In genomic region chr11:1483445-1483961, GRCh38 we compare ENCODE assay signal across 24 cellular contexts. TPM values are rescaled to one million over a fixed set of nuclear protein-coding genes. Genes with fewer than 3 reads are reported as not detected.
DNase-seq lines count a peak whose midpoint lies in the region; ATAC-seq, FAIRE-seq and TF ChIP-seq lines count a peak whose summit lies in the region.
"Had no signal": no experiment of that assay in that cellular context is flagged by ENCODE, and none has a peak within 500 bp of the region (broad histone marks: within the 10 kb centered on the region; RNA-seq: fewer than 3 reads in every experiment).

No MANE protein-coding gene starts in this region.

- no peaks in the 10 kb centered on the region for H3K79me2 ChIP-seq in HepG2 (ENCODE audit: insufficient read depth, low read length)

- TF ChIP-seq POLR2A in right lobe of liver (IDR thresholded peaks at IDR 0.05) = no peak
- no peak for TF ChIP-seq POLR2A in HepG2 (IDR thresholded peaks at IDR 0.05; ENCODE audit: insufficient read depth in 1 of 2, low read depth in 2 of 2, low read length in 2 of 2)
- TF ChIP-seq POLR2A in stomach (IDR thresholded peaks at IDR 0.05) = no peak

- H2BK15ac ChIP-seq in mesenchymal stem cell (ENCODE audit: low read depth, poor library complexity, severe bottlenecking) = peak overlapping the region; percentile 9

- no peak overlapping the region for H3K18ac ChIP-seq in mesenchymal stem cell (ENCODE audit: low read depth in 1 of 2, low read length in 2 of 2)

- CTCF ChIA-PET in HepG2 (lab: Yijun Ruan, JAX; ENCODE audit: low intra/inter-chr PET ratio, low total read pairs) = no interaction called here

- no peak for TF ChIP-seq RAD21 in HepG2 (CRISPR knock-in tag; IDR thresholded peaks at IDR 0.05)

- DNase-seq in right lobe of liver = peak in 2 of 3 donors; percentile 7 to 31
- DNase-seq in HepG2 (ENCODE audit: low spot score) = no peak
- no peak for DNase-seq in mesenchymal stem cell
- DNase-seq in stomach = no peak
- no peak for DNase-seq in NCI-H748 treated with DMSO at 0.1 percent for 48 hours (lab: John Stamatoyannopoulos, UW)
- no peak for DNase-seq in superior temporal gyrus (ENCODE audit: extremely low spot score)
- DNase-seq: activated CD4-positive, alpha-beta memory T cell treated with anti-CD3 and anti-CD28 coated beads, Interleukin-2, amount 10 ng/mL, durations not matched to agents 7 days and 5 days; activated CD4-positive, CD25-positive, alpha-beta regulatory T cell; activated naive CD4-positive, alpha-beta T cell treated with anti-CD3 and anti-CD28 coated beads, Interleukin-2, amount 10 ng/mL, durations not matched to agents 7 days and 5 days; activated T-cell treated with anti-CD3 and anti-CD28 coated beads, Interleukin-2, amount 50 U/mL, for 1 hour; anterior cingulate cortex; Calu3; effector CD4-positive, alpha-beta T cell; erythroblast; midbrain; NCI-H510A; T1000 had no signal

- H3K9ac ChIP-seq in HepG2 (ENCODE audit: insufficient read depth, low read depth, low read length) (no peak overlapping the region), mesenchymal stem cell (ENCODE audit: low read length) (no peak overlapping the region)

- ATAC-seq in right lobe of liver (no peak), HepG2 (no peak), HG02981 (IDR thresholded peaks at IDR 0.05; ENCODE audit: unreplicated experiment) (no peak), HG03135 (IDR thresholded peaks at IDR 0.05; ENCODE audit: unreplicated experiment) (no peak)
- ATAC-seq: A549, left colon, SK-N-SH treated with all-trans-retinoic acid at 6 μM for 48 hours had no signal

- BruUV-seq in HepG2 (replicated peaks; lab: Mats Ljungman, UMichigan) = no TSS peak

- no peak overlapping the region for H2BK120ac ChIP-seq in mesenchymal stem cell (ENCODE audit: low read depth, low read length)

- no peak overlapping the region for H4K91ac ChIP-seq in mesenchymal stem cell (ENCODE audit: low read length)

- H3K36me3 ChIP-seq in right lobe of liver = peaks cover 0 to 5% (median 2%) of the 10 kb centered on the region in 4 donors
- H3K36me3 ChIP-seq in HepG2 (replicated peaks in 1 of 2; ENCODE audit: control insufficient read depth in 1 of 2, insufficient read depth in 2 of 2, low read length in 2 of 2) = peaks cover 12 to 15% of the 10 kb centered on the region in 2 experiments; a peak in 4 of 5 replicates
- peaks cover 21 to 68% of the 10 kb centered on the region in 2 experiments for H3K36me3 ChIP-seq in mesenchymal stem cell (ENCODE audit: control insufficient read depth in 1 of 2, insufficient read depth in 2 of 2, low read depth in 1 of 2, low read length in 2 of 2)
- H3K36me3 ChIP-seq in stomach = peaks cover 17 to 35% (median 27%) of the 10 kb centered on the region in 4 donors

- H3K14ac ChIP-seq in mesenchymal stem cell (ENCODE audit: low read length in 2 of 2) = no peak overlapping the region

- WGBS in right lobe of liver (ENCODE audit: insufficient coverage, low coverage, low lambda C conversion rate, missing lambda C conversion rate) = no CpG with 5 or more reads among the region's 6 CpGs
- 74% methylated on average over 5 of the region's 6 CpGs for WGBS in HepG2 (ENCODE audit: low lambda C conversion rate)
- WGBS in mesenchymal stem cell = 74% methylated on average over 5 of the region's 6 CpGs
- 51 to 79% (median 60%) methylated on average over 5 to 6 of the region's 6 CpGs for WGBS in stomach, 5 donors

- no peak overlapping the region for H4K8ac ChIP-seq in mesenchymal stem cell (ENCODE audit: low read length)

- H2BK12ac ChIP-seq in mesenchymal stem cell (ENCODE audit: low read length in 2 of 2) = no peak overlapping the region

- no peak overlapping the region for H3K4me2 ChIP-seq in HepG2 (ENCODE audit: low read depth, low read length)
- H3K4me2 ChIP-seq in mesenchymal stem cell (ENCODE audit: low read length, poor library complexity, severe bottlenecking) = no peak overlapping the region
- H3K4me2 ChIP-seq: A549 had no signal

- H3K27me3 ChIP-seq in right lobe of liver (no peaks in the 10 kb centered on the region), HepG2 (ENCODE audit: control insufficient read depth in 1 of 2, insufficient read depth in 2 of 2, low read length in 2 of 2) (no peaks in the 10 kb centered on the region), mesenchymal stem cell (ENCODE audit: control insufficient read depth in 1 of 2, insufficient read depth in 1 of 2, low read length in 2 of 2) (no peaks in the 10 kb centered on the region), stomach (no peaks in the 10 kb centered on the region)

- intact Hi-C loops in right lobe of liver (cut with DNase I) (no loop called here), HepG2 (cut with micrococcal nuclease; ENCODE audit: unreplicated experiment) (no loop called here), stomach (cut with DNase I; ENCODE audit: low total_unique reads) (no loop called here)

- H3K9me3 ChIP-seq in right lobe of liver (no peaks in the 10 kb centered on the region), HepG2 (ENCODE audit: low read length) (no peaks in the 10 kb centered on the region), mesenchymal stem cell (ENCODE audit: control insufficient read depth, low read length) (no peaks in the 10 kb centered on the region), stomach (no peaks in the 10 kb centered on the region)
- H3K9me3 ChIP-seq: A549 had no signal

- TF ChIP-seq CTCF in right lobe of liver (IDR thresholded peaks at IDR 0.05) = no peak
- no peak for TF ChIP-seq CTCF in HepG2 (CRISPR knock-in tag; IDR thresholded peaks at IDR 0.05)
- no peak for TF ChIP-seq CTCF in stomach (IDR thresholded peaks at IDR 0.05)

- POLR2A ChIA-PET in HepG2 (lab: Yijun Ruan, JAX) = no interaction called here

- TF ChIP-seq EP300 in HepG2 (IDR thresholded peaks at IDR 0.05; ENCODE audit: low read depth in 2 of 2, low read length in 2 of 2) (no peak), HepG2 (CRISPR knock-in tag; IDR thresholded peaks at IDR 0.05; ENCODE audit: borderline replicate concordance) (no peak), stomach (IDR thresholded peaks at IDR 0.05) (peak; percentile 26)

- no peak overlapping the region for H2BK5ac ChIP-seq in mesenchymal stem cell (ENCODE audit: low read depth, low read length, poor library complexity, severe bottlenecking)

- H3K27ac ChIP-seq in right lobe of liver (no peak overlapping the region), HepG2 (ENCODE audit: extremely low read length, insufficient read depth, low read length) (no peak overlapping the region), mesenchymal stem cell (ENCODE audit: low read length, poor library complexity, severe bottlenecking) (no peak overlapping the region), stomach (peak overlapping the region in 4 of 5 donors; percentile 70 to 84 (median 84))
- H3K27ac ChIP-seq: A549 had no signal

- peaks cover 75% of the 10 kb centered on the region for H3K79me1 ChIP-seq in mesenchymal stem cell (replicated peaks; ENCODE audit: low read length, poor library complexity, severe bottlenecking)

- H3K4me1 ChIP-seq in right lobe of liver (peaks cover 0 to 2% (median 0%) of the 10 kb centered on the region in 4 donors), HepG2 (ENCODE audit: insufficient read depth, low read length) (no peaks in the 10 kb centered on the region), mesenchymal stem cell (ENCODE audit: control insufficient read depth, insufficient read depth, low read depth, low read length) (peaks cover 37% of the 10 kb centered on the region), stomach (peaks cover 71 to 98% (median 84%) of the 10 kb centered on the region in 4 donors)
- H3K4me1 ChIP-seq: A549 had no signal

- no peak overlapping the region for H3K4me3 ChIP-seq in right lobe of liver
- H3K4me3 ChIP-seq in HepG2 (replicated peaks in 1 of 3; ENCODE audit: insufficient read depth in 1 of 3, low read depth in 2 of 3, low read length in 3 of 3) = no peak overlapping the region
- no peak overlapping the region for H3K4me3 ChIP-seq in mesenchymal stem cell (ENCODE audit: insufficient read depth in 1 of 2, low read depth in 1 of 2, low read length in 2 of 2)
- no peak overlapping the region for H3K4me3 ChIP-seq in stomach
- H3K4me3 ChIP-seq: A549 had no signal

- no peak overlapping the region for H3K23ac ChIP-seq in mesenchymal stem cell (ENCODE audit: low read length in 2 of 2)

- in situ Hi-C loops in HepG2 (cut with HindIII; ENCODE audit: extremely low pct_ligation_motif_present, low pct_unique_long_range_greater_than_20kb) = no loop called here

- H2AFZ ChIP-seq in HepG2 (ENCODE audit: low read length) = no peak overlapping the region
- H2AFZ ChIP-seq in mesenchymal stem cell (ENCODE audit: low read depth, low read length) = no peak overlapping the region

- FAIRE-seq in HepG2 (lab: Jason Lieb, UNC) = no peak
- FAIRE-seq: A549, H54, RCC 7860 had no signal

- H4K20me1 ChIP-seq in HepG2 (ENCODE audit: insufficient read depth, low read length) = peaks cover 5% of the 10 kb centered on the region; the same call in 1 of the 2 replicates

- H3K4ac ChIP-seq in mesenchymal stem cell (ENCODE audit: low read depth in 1 of 2, low read length in 2 of 2) = no peak overlapping the region

- no peak overlapping the region for H2AK5ac ChIP-seq in mesenchymal stem cell (ENCODE audit: low read length, severe bottlenecking)

RNA-seq across cellular contexts. Expression of gene MOB2, which starts 3.1 kb away (rescaled TPM):
- total RNA-seq in right lobe of liver (10 to 100 TPM in 5 of 6 experiments, 1 to 10 TPM in 1; 8.5 to 17.0 (median 14.1) TPM), HepG2 (2016; rRNA removed; fragmentation: Illumina TruSeq; extraction: Trizol) (21.8 and 22.3 TPM in 2 replicates), stomach (10 to 100 TPM; 11.3 to 40.6 (median 18.1) TPM)
- total RNA-seq in HepG2 (2016; cell fraction: cytosol; rRNA removed; fragmentation: Illumina TruSeq; extraction: Trizol; ENCODE audit: low read depth) = 10.4 and 12.3 TPM in 2 replicates
- total RNA-seq in HepG2 (2016; cell fraction: insoluble cytoplasmic fraction; rRNA removed; fragmentation: Illumina TruSeq; extraction: Trizol) = 21.2 and 23.8 TPM in 2 replicates
- 16.9 and 20.1 TPM in 2 replicates for total RNA-seq in HepG2 (2016; cell fraction: membrane; rRNA removed; fragmentation: Illumina TruSeq; extraction: Trizol)
- total RNA-seq in HepG2 (2016; cell fraction: nucleus; rRNA removed; fragmentation: Illumina TruSeq; extraction: Trizol) = 12.2 and 12.9 TPM in 2 replicates
- polyA plus RNA-seq in HepG2 (2011; rRNA removed) (27.7 and 37.6 TPM in 2 replicates), stomach (10 to 100 TPM; 27.9 to 46.3 (median 37.3) TPM)
- 24.6 and 33.1 TPM in 2 replicates for polyA plus RNA-seq in HepG2 (2011; cell fraction: cytosol; rRNA removed)
- polyA plus RNA-seq in HepG2 (2011; cell fraction: nucleus; rRNA removed) = 72.4 and 74.8 TPM in 2 replicates
- polyA plus RNA-seq in HepG2 (2012) = 15.8 and 25.3 TPM in 2 replicates
- polyA plus RNA-seq in HepG2 (2016; cell fraction: cytosol; fragmentation: Illumina TruSeq; extraction: Trizol; ENCODE audit: low read depth) = 8.6 and 10.0 TPM in 2 replicates
- 23.8 and 24.4 TPM in 2 replicates for polyA plus RNA-seq in HepG2 (2016; cell fraction: insoluble cytoplasmic fraction; fragmentation: Illumina TruSeq; extraction: Trizol; ENCODE audit: low read depth)
- 15.0 and 16.7 TPM in 2 replicates for polyA plus RNA-seq in HepG2 (2016; cell fraction: membrane; fragmentation: Illumina TruSeq; extraction: Trizol; ENCODE audit: low read depth)
- polyA plus RNA-seq in HepG2 (2016; cell fraction: nucleus; fragmentation: Illumina TruSeq; extraction: Trizol; ENCODE audit: insufficient read depth, low read depth) = 23.4 and 24.8 TPM in 2 replicates
- polyA minus RNA-seq in HepG2 (2011; rRNA and poly(A)+ RNA removed; ENCODE audit: low replicate concordance) = 21.3 and 36.0 TPM in 2 replicates
- 7.4 and 16.7 TPM in 2 replicates for polyA minus RNA-seq in HepG2 (2011; cell fraction: cytosol; rRNA and poly(A)+ RNA removed)
- 8.7 and 9.8 TPM in 2 replicates for polyA minus RNA-seq in HepG2 (2011; cell fraction: nucleus; rRNA and poly(A)+ RNA removed)
- 10.6 TPM for polyA plus RNA-seq in mesenchymal stem cell (2013, experiment 1 of 2)
- polyA plus RNA-seq in mesenchymal stem cell (2013, experiment 2 of 2) = 10.7 TPM

Comparison
In these comparisons a context has a peak if more than half of its experiments do, and no peak if none do; other contexts are left out.
1. DNase-seq: peak in right lobe of liver (2 of 3); none in HepG2 (single experiment), mesenchymal stem cell (single experiment), stomach (single experiment), NCI-H748 treated with DMSO at 0.1 percent for 48 hours (single experiment) and superior temporal gyrus (single experiment).
2. H3K27ac ChIP-seq: peak in stomach (4 of 5); none in right lobe of liver (0 of 3), HepG2 (single experiment) and mesenchymal stem cell (single experiment).